23 cellular contexts compared by ENCODE assay signal in the genomic region with DNA sequence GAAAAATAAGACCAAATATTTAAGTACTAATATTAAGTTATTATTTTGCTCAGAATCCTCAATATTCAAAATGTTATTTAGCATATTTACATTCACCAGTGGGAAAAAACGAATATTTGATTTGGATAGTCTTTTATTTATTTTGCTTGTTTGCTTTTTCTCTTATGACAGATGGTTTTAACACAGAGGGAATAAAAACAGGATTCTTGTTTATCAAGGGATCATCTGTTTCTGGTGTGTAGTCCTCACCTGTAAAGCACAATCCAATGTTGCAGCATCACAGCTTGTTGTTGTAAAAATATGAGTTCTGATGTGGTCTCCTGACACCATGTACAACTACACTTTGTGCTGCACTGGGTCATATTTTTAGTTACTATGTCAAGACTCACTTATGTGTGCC.
"Had no signal": no experiment of that assay in that cellular context is flagged by ENCODE, and none has a peak within 500 bp of the region (broad histone marks: within the 10 kb centered on the region; RNA-seq: fewer than 3 reads in every experiment).

No MANE protein-coding gene starts in this region.

- H3K36me3 ChIP-seq: lower lobe of right lung, neural progenitor cell, right atrium auricular region, thyroid gland had no signal

- H3K4me3 Mint-ChIP-seq: activated CD4-positive, alpha-beta T cell treated with anti-CD3 and anti-CD28 coated beads, Interleukin-2, amount 10 ng/mL, durations not matched to agents 7 days and 5 days; activated CD8-positive, alpha-beta T cell treated with anti-CD3 and anti-CD28 coated beads for 36 hours; activated naive CD8-positive, alpha-beta T cell treated with anti-CD3 and anti-CD28 coated beads, Interleukin-2, amount 50 U/mL, for 24 hours; activated T-helper 1 cell treated with anti-CD3 and anti-CD28 coated beads, Interleukin-12 subunit alpha, Interleukin-12 subunit beta, Interleukin-2, Interleukin-4 antibody, amounts not matched to agents 30 ng/mL and 10 ng/mL and 1 ng/mL, durations not matched to agents 14 hours and 24 hours and 36 hours; brain; naive thymus-derived CD4-positive, alpha-beta T cell; neural progenitor cell; T-helper 17 cell had no signal

- H3K36me3 Mint-ChIP-seq: brain; naive thymus-derived CD4-positive, alpha-beta T cell had no signal

- H3K27me3 ChIP-seq: foreskin keratinocyte, neural progenitor cell, right atrium auricular region, thyroid gland had no signal

- H3K9me3 Mint-ChIP-seq: activated CD4-positive, alpha-beta T cell treated with anti-CD3 and anti-CD28 coated beads, Interleukin-2, amount 10 ng/mL, durations not matched to agents 7 days and 5 days; activated CD8-positive, alpha-beta T cell treated with anti-CD3 and anti-CD28 coated beads for 36 hours; activated naive CD8-positive, alpha-beta T cell treated with anti-CD3 and anti-CD28 coated beads, Interleukin-2, amount 50 U/mL, for 24 hours; activated T-helper 1 cell treated with anti-CD3 and anti-CD28 coated beads, Interleukin-12 subunit alpha, Interleukin-12 subunit beta, Interleukin-2, Interleukin-4 antibody, amounts not matched to agents 30 ng/mL and 10 ng/mL and 1 ng/mL, durations not matched to agents 14 hours and 24 hours and 36 hours; brain had no signal

- H3K4me1 ChIP-seq: lower lobe of right lung, neural progenitor cell, psoas muscle, right atrium auricular region, thyroid gland had no signal

- DNase-seq: activated CD4-positive, alpha-beta T cell treated with anti-CD3 and anti-CD28 coated beads, Interleukin-2, amount 10 ng/mL, durations not matched to agents 7 days and 5 days; activated CD8-positive, alpha-beta T cell treated with anti-CD3 and anti-CD28 coated beads for 36 hours; activated gamma-delta T cell; activated naive CD4-positive, alpha-beta T cell treated with anti-CD3 and anti-CD28 coated beads, Interleukin-2, amount 50 U/mL, for 16 hours; activated naive CD8-positive, alpha-beta T cell treated with anti-CD3 and anti-CD28 coated beads, Interleukin-2, amount 50 U/mL, for 24 hours; anterior cingulate cortex; caudate nucleus; effector memory CD4-positive, alpha-beta T cell; foreskin keratinocyte; kidney; lower lobe of right lung; naive thymus-derived CD4-positive, alpha-beta T cell; psoas muscle; stimulated activated CD4-positive, alpha-beta T cell treated with anti-CD3 and anti-CD28 coated beads, Interleukin-12 subunit alpha, Interleukin-12 subunit beta, amount 100 ng/mL, for 4 hours; stimulated activated CD4-positive, alpha-beta T cell treated with anti-CD3 and anti-CD28 coated beads, Interleukin-4, amount 100 ng/mL, for 4 hours; stimulated activated naive CD8-positive, alpha-beta T cell treated with anti-CD3 and anti-CD28 coated beads, Interleukin-15, Interleukin-2, amounts not matched to agents 100 U/mL and 50 U/mL, for 24 hours; T-helper 17 cell; thyroid gland had no signal

- ATAC-seq: activated CD4-positive, CD25-positive, alpha-beta regulatory T cell treated with anti-CD3 and anti-CD28 coated beads, Interleukin-2, amount 50 U/mL, for 24 hours; activated CD8-positive, alpha-beta T cell treated with anti-CD3 and anti-CD28 coated beads for 36 hours; activated naive CD8-positive, alpha-beta T cell treated with anti-CD3 and anti-CD28 coated beads, Interleukin-2, amount 50 U/mL, for 24 hours; foreskin keratinocyte; lower lobe of right lung; naive thymus-derived CD4-positive, alpha-beta T cell; psoas muscle; stimulated activated naive CD8-positive, alpha-beta T cell treated with anti-CD3 and anti-CD28 coated beads, Interleukin-15, Interleukin-2, amounts not matched to agents 100 U/mL and 50 U/mL, for 24 hours; T-helper 17 cell had no signal

- H3K27ac Mint-ChIP-seq: activated CD4-positive, alpha-beta T cell treated with anti-CD3 and anti-CD28 coated beads, Interleukin-2, amount 10 ng/mL, durations not matched to agents 7 days and 5 days; activated CD8-positive, alpha-beta T cell treated with anti-CD3 and anti-CD28 coated beads for 36 hours; activated naive CD8-positive, alpha-beta T cell treated with anti-CD3 and anti-CD28 coated beads, Interleukin-2, amount 50 U/mL, for 24 hours; activated T-helper 1 cell treated with anti-CD3 and anti-CD28 coated beads, Interleukin-12 subunit alpha, Interleukin-12 subunit beta, Interleukin-2, Interleukin-4 antibody, amounts not matched to agents 30 ng/mL and 10 ng/mL and 1 ng/mL, durations not matched to agents 14 hours and 24 hours and 36 hours; brain; naive thymus-derived CD4-positive, alpha-beta T cell; neural progenitor cell; T-helper 17 cell had no signal

- H3K4me1 Mint-ChIP-seq: activated CD4-positive, alpha-beta T cell treated with anti-CD3 and anti-CD28 coated beads, Interleukin-2, amount 10 ng/mL, durations not matched to agents 7 days and 5 days; activated naive CD8-positive, alpha-beta T cell treated with anti-CD3 and anti-CD28 coated beads, Interleukin-2, amount 50 U/mL, for 24 hours; brain; naive thymus-derived CD4-positive, alpha-beta T cell; neural progenitor cell; T-helper 17 cell had no signal

- H3K27ac ChIP-seq: foreskin keratinocyte, lower lobe of right lung, neural progenitor cell, psoas muscle, right atrium auricular region, thyroid gland had no signal

- H3K27me3 Mint-ChIP-seq: activated CD4-positive, alpha-beta T cell treated with anti-CD3 and anti-CD28 coated beads, Interleukin-2, amount 10 ng/mL, durations not matched to agents 7 days and 5 days; brain; T-helper 17 cell had no signal

- H3K9me3 ChIP-seq: lower lobe of right lung, psoas muscle, right atrium auricular region, thyroid gland had no signal

- H3K4me3 ChIP-seq: lower lobe of right lung, neural progenitor cell, psoas muscle, right atrium auricular region, thyroid gland had no signal
